Comparison of ENCODE assay signal across 13 cellular contexts in the genomic region with DNA sequence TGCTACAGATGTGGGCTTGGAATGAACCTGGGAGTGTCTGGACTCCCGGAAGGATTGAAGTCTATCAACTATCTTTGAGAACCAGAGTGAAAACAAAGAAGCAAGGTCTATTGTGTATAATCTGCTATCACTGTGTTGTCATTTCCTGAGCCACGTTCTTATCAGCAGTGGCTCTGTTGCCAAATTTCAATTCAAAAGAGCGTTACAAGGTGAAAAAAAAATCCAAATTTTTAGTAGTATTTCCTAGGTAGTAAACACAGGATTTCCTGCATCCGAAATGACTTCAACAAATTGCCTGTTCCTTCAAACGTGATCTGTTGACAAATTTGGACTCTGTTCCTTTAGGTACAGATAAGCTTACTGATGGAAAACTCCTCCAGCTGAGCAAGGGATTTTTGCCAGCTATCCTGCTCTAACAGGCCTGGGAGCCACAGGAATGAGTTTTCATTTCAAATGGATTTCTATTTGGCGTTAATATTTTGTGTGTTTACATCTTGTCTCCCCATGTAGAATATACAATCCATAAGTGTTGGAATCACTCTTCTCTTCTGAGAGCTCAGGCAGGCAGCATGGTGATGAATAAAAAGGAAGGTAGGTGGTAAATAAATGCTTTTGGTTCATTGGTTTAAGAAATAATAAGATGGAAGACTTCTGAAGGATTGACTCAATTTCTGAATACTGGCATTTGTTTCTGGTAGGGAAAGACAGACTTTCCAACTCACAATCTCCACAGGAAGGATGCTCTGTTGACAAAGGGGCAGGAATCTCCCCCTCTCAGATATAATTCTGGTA. TPM values are rescaled to one million over a fixed set of nuclear protein-coding genes. Genes with fewer than 3 reads are reported as not detected.
DNase-seq lines count a peak whose midpoint lies in the region; ATAC-seq and TF ChIP-seq lines count a peak whose summit lies in the region.
"Had no signal": no experiment of that assay in that cellular context is flagged by ENCODE, and none has a peak within 500 bp of the region (broad histone marks: within the 10 kb centered on the region; RNA-seq: fewer than 3 reads in every experiment).

No MANE protein-coding gene starts in this region.

- peaks cover 25% of the 10 kb centered on the region for H3K4me1 ChIP-seq in GM23248 (ENCODE audit: insufficient read depth)
- H3K4me1 ChIP-seq in left ventricle myocardium inferior, result peaks cover 21% of the 10 kb centered on the region
- H3K4me1 ChIP-seq: BLaER1 treated with 17β-estradiol and CSF1 and Interleukin-3, amounts not matched to agents 10 nM and 100 nM had no signal

- 43% methylated on average over 6 of the region's 6 CpGs for WGBS in GM23248 (ENCODE audit: low coverage in 1 of 2, low lambda C conversion rate in 2 of 2, missing lambda C conversion rate in 2 of 2), 2 experiments

- H3K4me2 ChIP-seq in GM23248 (ENCODE audit: unreplicated experiment), result peak overlapping the region; percentile 78
- H3K4me2 ChIP-seq: BLaER1 treated with 17β-estradiol and CSF1 and Interleukin-3, amounts not matched to agents 10 nM and 100 nM had no signal

- peaks cover 17% of the 10 kb centered on the region for H3K9me3 Mint-ChIP-seq in MCF 10A (ENCODE audit: unreplicated experiment)
- peaks cover 5% of the 10 kb centered on the region for H3K9me3 Mint-ChIP-seq in type B pancreatic cell

- H3K36me3 ChIP-seq in GM23248 (ENCODE audit: low read depth) (no peaks in the 10 kb centered on the region), left ventricle myocardium inferior (no peaks in the 10 kb centered on the region)
- H3K36me3 ChIP-seq: BLaER1 treated with 17β-estradiol and CSF1 and Interleukin-3, amounts not matched to agents 10 nM and 100 nM; WERI-Rb-1 had no signal

- H3K4me3 ChIP-seq in GM23248 (peak overlapping the region; percentile 39), left ventricle myocardium inferior (peak overlapping the region; percentile 0)
- H3K4me3 ChIP-seq: BLaER1 treated with 17β-estradiol and CSF1 and Interleukin-3, amounts not matched to agents 10 nM and 100 nM had no signal

- peak overlapping the region; percentile 71 for H3K9ac ChIP-seq in GM23248
- H3K9ac ChIP-seq: BLaER1 treated with 17β-estradiol and CSF1 and Interleukin-3, amounts not matched to agents 10 nM and 100 nM had no signal

- H3K36me3 Mint-ChIP-seq in MCF 10A (ENCODE audit: insufficient read depth, unreplicated experiment) (peaks cover 6% of the 10 kb centered on the region), type B pancreatic cell (peaks cover 6% of the 10 kb centered on the region)

- H3K4me3 Mint-ChIP-seq in MCF 10A (ENCODE audit: unreplicated experiment) (peak overlapping the region; percentile 34), type B pancreatic cell (no peak overlapping the region)

- H3K9me2 ChIP-seq in GM23248 (ENCODE audit: insufficient read depth), result no peaks in the 10 kb centered on the region

- H3K27me3 Mint-ChIP-seq in MCF 10A (ENCODE audit: insufficient read depth, unreplicated experiment) (no peaks in the 10 kb centered on the region), type B pancreatic cell (peaks cover 10% of the 10 kb centered on the region)

- no peak for TF ChIP-seq CTCF in MCF 10A (IDR thresholded peaks at IDR 0.05; ENCODE audit: unreplicated experiment)
- TF ChIP-seq CTCF in left ventricle myocardium inferior (IDR thresholded peaks at IDR 0.05; ENCODE audit: borderline replicate concordance), result no peak
- no peak for TF ChIP-seq CTCF in type B pancreatic cell (conservative IDR thresholded peaks at IDR 0.05)

- H3K27ac ChIP-seq in GM23248 (peak overlapping the region; percentile 92), left ventricle myocardium inferior (replicated peaks) (peak overlapping the region; percentile 81)
- H3K27ac ChIP-seq: BLaER1 treated with 17β-estradiol and CSF1 and Interleukin-3, amounts not matched to agents 10 nM and 100 nM; WERI-Rb-1 had no signal

- in situ Hi-C loops in GM23248 (cut with MboI), result no loop called here

- peak overlapping the region; percentile 81 for H3K27ac Mint-ChIP-seq in MCF 10A (ENCODE audit: low read depth, unreplicated experiment)
- no peak overlapping the region for H3K27ac Mint-ChIP-seq in type B pancreatic cell
- H3K27ac Mint-ChIP-seq: activated T-helper 2 cell treated with anti-CD3 and anti-CD28 coated beads, Interferon-gamma antibody, Interleukin-2, Interleukin-4, amounts not matched to agents 10 μg/mL and 5 μg/mL and 100 μg/mL, durations not matched to agents 14 hours and 24 hours and 36 hours had no signal

- no TSS peak for BruUV-seq in MCF 10A (replicated peaks; lab: Mats Ljungman, UMichigan)

- peak overlapping the region; percentile 56 for H2AFZ ChIP-seq in GM23248

- ATAC-seq in sciatic nerve, result peak; percentile 52
- no peak for ATAC-seq in HG02885 (IDR thresholded peaks at IDR 0.05; ENCODE audit: poor library complexity, unreplicated experiment)
- ATAC-seq in GM19351 (IDR thresholded peaks at IDR 0.05; ENCODE audit: unreplicated experiment), result no peak

- H3K27me3 ChIP-seq in GM23248 (replicated peaks; ENCODE audit: insufficient read depth) (no peaks in the 10 kb centered on the region), left ventricle myocardium inferior (ENCODE audit: low read depth) (no peaks in the 10 kb centered on the region)
- H3K27me3 ChIP-seq: BLaER1 treated with 17β-estradiol and CSF1 and Interleukin-3, amounts not matched to agents 10 nM and 100 nM had no signal

- peak; percentile 54 for DNase-seq in GM23248
- DNase-seq in MCF 10A (ENCODE audit: unreplicated experiment), result no peak
- DNase-seq in left ventricle myocardium inferior, result no peak
- no peak for DNase-seq in sciatic nerve (ENCODE audit: low spot score)
- no peak for DNase-seq in type B pancreatic cell (ENCODE audit: extremely low spot score, unreplicated experiment)
- DNase-seq in DMS 273 treated with DMSO at 0.1 percent for 48 hours (lab: John Stamatoyannopoulos, UW), result no peak
- DNase-seq: kidney glomerular epithelial cell, NCI-H1436 treated with DMSO at 0.1 percent for 48 hours, WERI-Rb-1 had no signal

- POLR2A ChIA-PET in MCF 10A (lab: Yijun Ruan, JAX), result interaction anchor here (0.7 to 2.6 kb wide), 19 partner anchors 10 to 506 kb away, joined by 3 to 16 read pairs (median 4); a partner anchor contains a TSS

- CTCF ChIA-PET in MCF 10A (lab: Yijun Ruan, JAX), result interaction anchor here (0.9 to 1.1 kb wide), 2 partner anchors 39 to 71 kb away, joined by 3 read pairs; no protein-coding TSS in a partner anchor

- H3F3A ChIP-seq in GM23248 (ENCODE audit: insufficient read depth), result peaks cover 16% of the 10 kb centered on the region

- intact Hi-C loops in MCF 10A (cut with micrococcal nuclease) (loop anchor here (5.0 kb wide), 1 partner anchor 44 kb away; no protein-coding TSS in a partner anchor), left ventricle myocardium inferior (cut with micrococcal nuclease) (no loop called here), sciatic nerve (cut with DNase I) (no loop called here)

- H3K9me3 ChIP-seq in GM23248 (ENCODE audit: low read depth) (no peaks in the 10 kb centered on the region), left ventricle myocardium inferior (replicated peaks) (peaks cover 6% of the 10 kb centered on the region)

- peaks cover 10% of the 10 kb centered on the region for H3K4me1 Mint-ChIP-seq in MCF 10A (ENCODE audit: insufficient read depth, unreplicated experiment)
- no peaks in the 10 kb centered on the region for H3K4me1 Mint-ChIP-seq in type B pancreatic cell (ENCODE audit: unreplicated experiment)

- H3K79me2 ChIP-seq in GM23248 (ENCODE audit: insufficient read depth), result no peaks in the 10 kb centered on the region

- H4K20me1 ChIP-seq in GM23248 (ENCODE audit: insufficient read depth), result no peaks in the 10 kb centered on the region
- H4K20me1 ChIP-seq: BLaER1 treated with 17β-estradiol and CSF1 and Interleukin-3, amounts not matched to agents 10 nM and 100 nM had no signal

RNA-seq across cellular contexts. Expression of a gene that starts 58.5 kb away (rescaled TPM):
- 2.6 and 5.8 TPM in 2 replicates for total RNA-seq in GM23248 (2014; rRNA removed; shearing (Covaris generic))
- 1.3 and 1.5 TPM in 2 replicates for polyA plus RNA-seq in GM23248 (2016; fragmentation: Nextera tagmentation; extraction: Ambion mirVana)
- total RNA-seq in MCF 10A (2022) (7.6 and 7.7 TPM in 2 replicates), left ventricle myocardium inferior (2.2 TPM), sciatic nerve (6.8 TPM), type B pancreatic cell (ENCODE audit: low replicate concordance) (0.83 and 2.7 TPM in 2 replicates)
